In the genomic region with DNA sequence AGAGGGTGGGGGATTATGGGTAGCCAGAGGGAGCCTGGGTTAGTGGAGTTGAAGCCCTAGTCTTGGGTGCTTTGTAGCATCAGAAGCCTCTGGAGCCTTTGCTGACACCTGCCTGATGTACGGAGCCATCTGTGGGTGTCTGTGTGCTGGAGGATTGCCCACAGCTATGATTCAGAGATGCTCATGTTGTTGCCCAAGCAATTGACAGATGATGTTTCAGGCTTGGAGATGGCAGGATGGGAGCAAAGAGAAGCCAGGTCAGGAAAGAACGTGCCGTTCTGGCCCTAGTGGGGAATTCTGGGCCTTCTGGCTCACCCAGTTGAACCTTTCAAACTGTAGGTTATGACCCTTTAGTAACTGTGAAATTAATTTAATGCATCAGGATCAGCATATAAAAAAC, we compare ENCODE assay signal across 13 cellular contexts. TPM values are rescaled to one million over a fixed set of nuclear protein-coding genes. Genes with fewer than 3 reads are reported as not detected.
A peak's percentile ranks its signal among the peaks of the same experiment; 100 is the strongest.
DNase-seq lines count a peak whose midpoint lies in the region; ATAC-seq and TF ChIP-seq lines count a peak whose summit lies in the region.
"Had no signal": no experiment of that assay in that cellular context is flagged by ENCODE, and none has a peak within 500 bp of the region (broad histone marks: within the 10 kb centered on the region; RNA-seq: fewer than 3 reads in every experiment).

No MANE protein-coding gene starts in this region.

- no peaks in the 10 kb centered on the region for H3K27me3 ChIP-seq in tibial nerve

- H3K4me3 ChIP-seq in fibroblast of mammary gland (ENCODE audit: control insufficient read depth, low read depth, low read length): no peak overlapping the region
- H3K4me3 ChIP-seq in tibial nerve: no peak overlapping the region

- TF ChIP-seq EP300 in tibial nerve (IDR thresholded peaks at IDR 0.05): no peak

- no peak for TF ChIP-seq POLR2A in tibial nerve (IDR thresholded peaks at IDR 0.05)

- H3K4me3 Mint-ChIP-seq in T-helper 17 cell: no peak overlapping the region
- H3K4me3 Mint-ChIP-seq: CD4-positive, alpha-beta memory T cell; HFFc6; stimulated activated memory B cell treated with anti-CD40 and anti-IgM and Interleukin-4, amounts not matched to agents 10 μg/mL and 1 μg/mL and 100 μg/mL, for 72 hours had no signal

- peaks cover 5% of the 10 kb centered on the region for H3K36me3 Mint-ChIP-seq in T-helper 17 cell (ENCODE audit: low read depth)

- H3K27ac ChIP-seq in tibial nerve: no peak overlapping the region

- H3K27me3 Mint-ChIP-seq in T-helper 17 cell: no peaks in the 10 kb centered on the region
- H3K27me3 Mint-ChIP-seq: CD4-positive, alpha-beta memory T cell; stimulated activated memory B cell treated with anti-CD40 and anti-IgM and Interleukin-4, amounts not matched to agents 10 μg/mL and 1 μg/mL and 100 μg/mL, for 72 hours had no signal

- peak overlapping the region; percentile 57 for H3K27ac Mint-ChIP-seq in T-helper 17 cell
- H3K27ac Mint-ChIP-seq: HFFc6; stimulated activated memory B cell treated with anti-CD40 and anti-IgM and Interleukin-4, amounts not matched to agents 10 μg/mL and 1 μg/mL and 100 μg/mL, for 72 hours had no signal

- peaks cover 19% of the 10 kb centered on the region for H3K4me1 Mint-ChIP-seq in T-helper 17 cell

- 84 to 85% methylated on average over 3 of the region's 3 CpGs for WGBS in tibial nerve, 2 donors

- ATAC-seq in T-helper 17 cell (no peak), omental fat pad (ENCODE audit: low FRiP score) (peak; percentile 91), GM18520 (IDR thresholded peaks at IDR 0.05; ENCODE audit: unreplicated experiment) (no peak)
- ATAC-seq: stimulated activated memory B cell treated with anti-CD40 and anti-IgM and Interleukin-4, amounts not matched to agents 10 μg/mL and 1 μg/mL and 100 μg/mL, for 72 hours had no signal

- no peaks in the 10 kb centered on the region for H3K4me1 ChIP-seq in tibial nerve

- H3K9me3 ChIP-seq in T-helper 17 cell (ENCODE audit: control insufficient read depth, low read length, poor library complexity, severe bottlenecking): no peaks in the 10 kb centered on the region
- peaks cover 0 to 19% (median 4%) of the 10 kb centered on the region in 4 donors for H3K9me3 ChIP-seq in tibial nerve

- H3K36me3 ChIP-seq in tibial nerve: peaks cover 0 to 95% (median 0%) of the 10 kb centered on the region in 3 donors

- no peak for TF ChIP-seq CTCF in fibroblast of mammary gland (conservative IDR thresholded peaks at IDR 0.05; ENCODE audit: control insufficient read depth, insufficient read depth, low read depth, low read length)
- TF ChIP-seq CTCF in omental fat pad (IDR thresholded peaks at IDR 0.05): no peak
- no peak for TF ChIP-seq CTCF in tibial nerve (IDR thresholded peaks at IDR 0.05)

- peak; percentile 56 for DNase-seq in HCEC 1CT
- no peak for DNase-seq in T-helper 17 cell
- DNase-seq in fibroblast of mammary gland (ENCODE audit: low read depth): peak; percentile 88
- no peak for DNase-seq in omental fat pad (ENCODE audit: low spot score)
- DNase-seq in tibial nerve (ENCODE audit: low spot score in 2 of 2): no peak
- no peak for DNase-seq in pons (ENCODE audit: low spot score)
- DNase-seq: activated naive CD4-positive, alpha-beta T cell treated with Interleukin-2 at 50 U/mL for 16 hours; CD4-positive, alpha-beta memory T cell; HFFc6; NCI-H69; stimulated activated CD4-positive, alpha-beta T cell treated with anti-CD3 and anti-CD28 coated beads, Interleukin-2, amount 100 ng/mL, for 48 hours had no signal

RNA-seq across cellular contexts. Expression of a gene that starts 27.6 kb away (rescaled TPM):
- 10 to 100 TPM; 30.7 to 37.3 TPM for total RNA-seq in T-helper 17 cell
- 100 to 1,000 TPM; 118 to 175 (median 140) TPM for total RNA-seq in omental fat pad
- 10 to 100 TPM; 39.9 to 60.7 (median 55.5) TPM for total RNA-seq in tibial nerve

Comparison
In these comparisons a context has a peak if more than half of its experiments do, and no peak if none do; other contexts are left out.
1. DNase-seq: peak in HCEC 1CT (single experiment) and fibroblast of mammary gland (single experiment); none in T-helper 17 cell (0 of 3), omental fat pad (single experiment), tibial nerve (0 of 2) and pons (single experiment).